Comparison of ENCODE assay signal across 26 cellular contexts in genomic region chr9:100406962-100407361, GRCh38.
"Had no signal": no experiment of that assay in that cellular context is flagged by ENCODE, and none has a peak within 500 bp of the region (broad histone marks: within the 10 kb centered on the region; RNA-seq: fewer than 3 reads in every experiment).

No MANE protein-coding gene starts in this region.

- DNase-seq: colonic mucosa; cortex of kidney; dermis blood vessel endothelial cell; dorsolateral prefrontal cortex; effector CD4-positive, alpha-beta T cell; effector CD8-positive, alpha-beta T cell; effector memory CD4-positive, alpha-beta T cell; effector memory CD8-positive, alpha-beta T cell; endodermal cell; esophagus squamous epithelium; foreskin fibroblast; foreskin keratinocyte; foreskin melanocyte; gastrocnemius medialis; glutamatergic neuron; head of caudate nucleus; heart left ventricle; heart right ventricle had no signal

- H3K27me3 ChIP-seq: colonic mucosa, dorsolateral prefrontal cortex, foreskin keratinocyte, gastrocnemius medialis had no signal

- H3K27ac ChIP-seq: colonic mucosa, coronary artery, dorsolateral prefrontal cortex, epithelial cell of prostate, esophagus squamous epithelium, foreskin keratinocyte, gastrocnemius medialis, gastroesophageal sphincter, heart left ventricle, heart right ventricle had no signal

- ATAC-seq: effector memory CD8-positive, alpha-beta T cell; esophagus mucosa; foreskin keratinocyte; gastrocnemius medialis; gastroesophageal sphincter; heart left ventricle; heart right ventricle had no signal

- H3K36me3 ChIP-seq: colonic mucosa, esophagus squamous epithelium, gastrocnemius medialis, gastroesophageal sphincter, heart left ventricle, heart right ventricle had no signal

- H3K9me3 ChIP-seq: colonic mucosa, esophagus squamous epithelium, gastrocnemius medialis, gastroesophageal sphincter, heart left ventricle, heart right ventricle had no signal

- FAIRE-seq: colon, endometrium, endothelial cell of umbilical vein, frontal cortex had no signal

- H3K4me1 ChIP-seq: colonic mucosa, foreskin keratinocyte had no signal

- H3K4me3 ChIP-seq: colonic mucosa, coronary artery, dorsolateral prefrontal cortex, esophagus squamous epithelium, gastrocnemius medialis, gastroesophageal sphincter, heart left ventricle, heart right ventricle had no signal
